ENCODE assay signal across 1 cellular context in the genomic region with DNA sequence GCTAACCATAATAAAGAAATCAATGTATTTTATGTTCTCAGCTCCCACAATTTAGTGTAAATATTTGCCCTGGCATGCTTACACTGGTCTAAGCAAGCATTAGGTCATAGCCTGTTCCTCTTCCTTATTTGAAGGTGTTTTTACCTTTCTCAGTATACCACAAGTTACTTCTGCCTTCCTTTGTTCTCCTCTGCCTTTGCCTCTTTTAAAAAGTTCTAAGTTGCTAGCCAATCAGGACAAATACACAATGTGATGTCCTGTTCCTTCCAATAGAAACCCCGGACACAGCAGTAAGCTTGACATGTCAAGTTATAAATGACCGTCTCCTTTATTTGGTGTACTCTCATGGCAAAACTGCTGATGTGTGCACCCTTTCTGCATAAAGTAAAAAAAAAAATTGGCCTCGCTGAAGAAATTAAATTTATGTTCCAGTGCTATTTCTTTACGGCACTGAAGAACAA.
TF ChIP-seq lines count a peak whose summit lies in the region.

No MANE protein-coding gene starts in this region.

TF ChIP-seq in HepG2, 621 proteins besides CTCF, POLR2A, EP300 and RAD21 (continued from another document and continues in another):
- TF ChIP-seq, protein P1, sequence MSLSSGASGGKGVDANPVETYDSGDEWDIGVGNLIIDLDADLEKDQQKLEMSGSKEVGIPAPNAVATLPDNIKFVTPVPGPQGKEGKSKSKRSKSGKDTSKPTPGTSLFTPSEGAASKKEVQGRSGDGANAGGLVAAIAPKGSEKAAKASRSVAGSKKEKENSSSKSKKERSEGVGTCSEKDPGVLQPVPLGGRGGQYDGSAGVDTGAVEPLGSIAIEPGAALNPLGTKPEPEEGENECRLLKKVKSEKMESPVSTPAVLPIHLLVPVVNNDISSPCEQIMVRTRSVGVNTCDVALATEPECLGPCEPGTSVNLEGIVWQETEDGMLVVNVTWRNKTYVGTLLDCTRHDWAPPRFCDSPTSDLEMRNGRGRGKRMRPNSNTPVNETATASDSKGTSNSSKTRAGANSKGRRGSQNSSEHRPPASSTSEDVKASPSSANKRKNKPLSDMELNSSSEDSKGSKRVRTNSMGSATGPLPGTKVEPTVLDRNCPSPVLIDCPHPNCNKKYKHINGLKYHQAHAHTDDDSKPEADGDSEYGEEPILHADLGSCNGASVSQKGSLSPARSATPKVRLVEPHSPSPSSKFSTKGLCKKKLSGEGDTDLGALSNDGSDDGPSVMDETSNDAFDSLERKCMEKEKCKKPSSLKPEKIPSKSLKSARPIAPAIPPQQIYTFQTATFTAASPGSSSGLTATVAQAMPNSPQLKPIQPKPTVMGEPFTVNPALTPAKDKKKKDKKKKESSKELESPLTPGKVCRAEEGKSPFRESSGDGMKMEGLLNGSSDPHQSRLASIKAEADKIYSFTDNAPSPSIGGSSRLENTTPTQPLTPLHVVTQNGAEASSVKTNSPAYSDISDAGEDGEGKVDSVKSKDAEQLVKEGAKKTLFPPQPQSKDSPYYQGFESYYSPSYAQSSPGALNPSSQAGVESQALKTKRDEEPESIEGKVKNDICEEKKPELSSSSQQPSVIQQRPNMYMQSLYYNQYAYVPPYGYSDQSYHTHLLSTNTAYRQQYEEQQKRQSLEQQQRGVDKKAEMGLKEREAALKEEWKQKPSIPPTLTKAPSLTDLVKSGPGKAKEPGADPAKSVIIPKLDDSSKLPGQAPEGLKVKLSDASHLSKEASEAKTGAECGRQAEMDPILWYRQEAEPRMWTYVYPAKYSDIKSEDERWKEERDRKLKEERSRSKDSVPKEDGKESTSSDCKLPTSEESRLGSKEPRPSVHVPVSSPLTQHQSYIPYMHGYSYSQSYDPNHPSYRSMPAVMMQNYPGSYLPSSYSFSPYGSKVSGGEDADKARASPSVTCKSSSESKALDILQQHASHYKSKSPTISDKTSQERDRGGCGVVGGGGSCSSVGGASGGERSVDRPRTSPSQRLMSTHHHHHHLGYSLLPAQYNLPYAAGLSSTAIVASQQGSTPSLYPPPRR (CRISPR knock-in tag; IDR thresholded peaks at IDR 0.05; ENCODE audit: borderline replicate concordance), result peak; percentile 22; the same call in 1 of the 2 replicates
- TF ChIP-seq ZFP36L1 (CRISPR knock-in tag; IDR thresholded peaks at IDR 0.05) (0 out of 2 replicates have a peak, but pooled peaks have one; percentile 57), TAF15 (IDR thresholded peaks at IDR 0.05; ENCODE audit: low read depth, low read length, poor library complexity, severe bottlenecking) (no peak), HMG20B (CRISPR knock-in tag; conservative IDR thresholded peaks at IDR 0.05) (no peak), CEBPG (CRISPR knock-in tag; IDR thresholded peaks at IDR 0.05) (peak; percentile 59), SIX1 (CRISPR knock-in tag; IDR thresholded peaks at IDR 0.05; ENCODE audit: borderline replicate concordance) (no peak), BHLHE40 (IDR thresholded peaks at IDR 0.05; ENCODE audit: low read length) (no peak), HOXA7 (CRISPR knock-in tag; IDR thresholded peaks at IDR 0.05) (no peak), POLR2AphosphoS5 (IDR thresholded peaks at IDR 0.05; ENCODE audit: low read depth, low read length) (0 out of 2 replicates have a peak, but pooled peaks have one; percentile 17), ZNF331 (CRISPR knock-in tag; IDR thresholded peaks at IDR 0.05) (no peak), ZNF354B (CRISPR knock-in tag; IDR thresholded peaks at IDR 0.05) (no peak), ZNF878 (CRISPR knock-in tag; IDR thresholded peaks at IDR 0.05) (no peak), SIN3A (IDR thresholded peaks at IDR 0.05; ENCODE audit: borderline replicate concordance, low read depth, low read length) (no peak), BRCA1 (CRISPR knock-in tag; IDR thresholded peaks at IDR 0.05) (no peak), ZNF777 (CRISPR knock-in tag; IDR thresholded peaks at IDR 0.05) (no peak), U2AF2 (IDR thresholded peaks at IDR 0.05; ENCODE audit: low read depth, low read length) (no peak), KDM5A (IDR thresholded peaks at IDR 0.05; ENCODE audit: borderline replicate concordance, low read length) (no peak), HDAC2 (CRISPR knock-in tag; IDR thresholded peaks at IDR 0.05) (peak; percentile 56; the same call in 1 of the 2 replicates), SNAPC2 (CRISPR knock-in tag; IDR thresholded peaks at IDR 0.05) (no peak), SIN3B (IDR thresholded peaks at IDR 0.05; ENCODE audit: low read length) (no peak), HNRNPL (IDR thresholded peaks at IDR 0.05; ENCODE audit: low read depth, low read length) (no peak), RARA (CRISPR knock-in tag; IDR thresholded peaks at IDR 0.05) (peak; percentile 31; the same call in 1 of the 2 replicates), ZNF33A (CRISPR knock-in tag; IDR thresholded peaks at IDR 0.05; ENCODE audit: borderline replicate concordance) (no peak), REL (CRISPR knock-in tag; conservative IDR thresholded peaks at IDR 0.05) (no peak), MIER3 (CRISPR knock-in tag; IDR thresholded peaks at IDR 0.05; ENCODE audit: borderline replicate concordance) (no peak), ZNF891 (CRISPR knock-in tag; IDR thresholded peaks at IDR 0.05) (no peak), KAT7 (CRISPR knock-in tag; IDR thresholded peaks at IDR 0.05; ENCODE audit: borderline replicate concordance) (no peak), ZNF24 (IDR thresholded peaks at IDR 0.05) (no peak), CREB1 (IDR thresholded peaks at IDR 0.05) (no peak), CREB1 (CRISPR knock-in tag; IDR thresholded peaks at IDR 0.05) (no peak), ZNF724P (CRISPR knock-in tag; IDR thresholded peaks at IDR 0.05; ENCODE audit: borderline replicate concordance) (no peak), ZNF232 (CRISPR knock-in tag; IDR thresholded peaks at IDR 0.05; ENCODE audit: borderline replicate concordance) (no peak), TRIM24 (CRISPR knock-in tag; IDR thresholded peaks at IDR 0.05) (no peak), ZNF766 (CRISPR knock-in tag; IDR thresholded peaks at IDR 0.05; ENCODE audit: borderline replicate concordance) (no peak), ZNF775 (CRISPR knock-in tag; IDR thresholded peaks at IDR 0.05; ENCODE audit: borderline replicate concordance) (no peak)
- TF ChIP-seq, protein P2, sequence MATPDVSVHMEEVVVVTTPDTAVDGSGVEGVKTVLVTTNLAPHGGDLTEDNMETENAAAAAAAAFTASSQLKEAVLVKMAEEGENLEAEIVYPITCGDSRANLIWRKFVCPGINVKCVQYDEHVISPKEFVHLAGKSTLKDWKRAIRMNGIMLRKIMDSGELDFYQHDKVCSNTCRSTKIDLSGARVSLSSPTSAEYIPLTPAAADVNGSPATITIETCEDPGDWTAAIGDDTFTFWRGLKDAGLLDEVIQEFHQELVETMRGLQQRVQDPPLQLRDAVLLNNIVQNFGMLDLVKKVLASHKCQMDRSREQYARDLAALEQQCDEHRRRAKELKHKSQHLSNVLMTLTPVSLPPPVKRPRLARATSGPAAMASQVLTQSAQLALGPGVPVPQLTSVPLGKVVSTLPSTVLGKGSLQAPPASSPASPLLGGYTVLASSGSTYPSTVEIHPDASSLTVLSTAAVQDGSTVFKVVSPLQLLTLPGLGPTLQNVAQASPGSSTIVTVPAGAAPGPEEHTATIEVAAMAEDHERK (CRISPR knock-in tag; IDR thresholded peaks at IDR 0.05; ENCODE audit: low read depth), result no peak
- TF ChIP-seq, protein P3, sequence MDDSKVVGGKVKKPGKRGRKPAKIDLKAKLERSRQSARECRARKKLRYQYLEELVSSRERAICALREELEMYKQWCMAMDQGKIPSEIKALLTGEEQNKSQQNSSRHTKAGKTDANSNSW (CRISPR knock-in tag; IDR thresholded peaks at IDR 0.05; ENCODE audit: borderline replicate concordance), result no peak
- TF ChIP-seq, protein P4, sequence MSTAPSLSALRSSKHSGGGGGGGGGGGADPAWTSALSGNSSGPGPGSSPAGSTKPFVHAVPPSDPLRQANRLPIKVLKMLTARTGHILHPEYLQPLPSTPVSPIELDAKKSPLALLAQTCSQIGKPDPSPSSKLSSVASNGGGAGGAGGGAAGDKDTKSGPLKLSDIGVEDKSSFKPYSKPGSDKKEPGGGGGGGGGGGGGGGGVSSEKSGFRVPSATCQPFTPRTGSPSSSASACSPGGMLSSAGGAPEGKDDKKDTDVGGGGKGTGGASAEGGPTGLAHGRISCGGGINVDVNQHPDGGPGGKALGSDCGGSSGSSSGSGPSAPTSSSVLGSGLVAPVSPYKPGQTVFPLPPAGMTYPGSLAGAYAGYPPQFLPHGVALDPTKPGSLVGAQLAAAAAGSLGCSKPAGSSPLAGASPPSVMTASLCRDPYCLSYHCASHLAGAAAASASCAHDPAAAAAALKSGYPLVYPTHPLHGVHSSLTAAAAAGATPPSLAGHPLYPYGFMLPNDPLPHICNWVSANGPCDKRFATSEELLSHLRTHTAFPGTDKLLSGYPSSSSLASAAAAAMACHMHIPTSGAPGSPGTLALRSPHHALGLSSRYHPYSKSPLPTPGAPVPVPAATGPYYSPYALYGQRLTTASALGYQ (CRISPR knock-in tag; IDR thresholded peaks at IDR 0.05), result 0 out of 2 replicates have a peak, but pooled peaks have one; percentile 15
- TF ChIP-seq, protein P5, sequence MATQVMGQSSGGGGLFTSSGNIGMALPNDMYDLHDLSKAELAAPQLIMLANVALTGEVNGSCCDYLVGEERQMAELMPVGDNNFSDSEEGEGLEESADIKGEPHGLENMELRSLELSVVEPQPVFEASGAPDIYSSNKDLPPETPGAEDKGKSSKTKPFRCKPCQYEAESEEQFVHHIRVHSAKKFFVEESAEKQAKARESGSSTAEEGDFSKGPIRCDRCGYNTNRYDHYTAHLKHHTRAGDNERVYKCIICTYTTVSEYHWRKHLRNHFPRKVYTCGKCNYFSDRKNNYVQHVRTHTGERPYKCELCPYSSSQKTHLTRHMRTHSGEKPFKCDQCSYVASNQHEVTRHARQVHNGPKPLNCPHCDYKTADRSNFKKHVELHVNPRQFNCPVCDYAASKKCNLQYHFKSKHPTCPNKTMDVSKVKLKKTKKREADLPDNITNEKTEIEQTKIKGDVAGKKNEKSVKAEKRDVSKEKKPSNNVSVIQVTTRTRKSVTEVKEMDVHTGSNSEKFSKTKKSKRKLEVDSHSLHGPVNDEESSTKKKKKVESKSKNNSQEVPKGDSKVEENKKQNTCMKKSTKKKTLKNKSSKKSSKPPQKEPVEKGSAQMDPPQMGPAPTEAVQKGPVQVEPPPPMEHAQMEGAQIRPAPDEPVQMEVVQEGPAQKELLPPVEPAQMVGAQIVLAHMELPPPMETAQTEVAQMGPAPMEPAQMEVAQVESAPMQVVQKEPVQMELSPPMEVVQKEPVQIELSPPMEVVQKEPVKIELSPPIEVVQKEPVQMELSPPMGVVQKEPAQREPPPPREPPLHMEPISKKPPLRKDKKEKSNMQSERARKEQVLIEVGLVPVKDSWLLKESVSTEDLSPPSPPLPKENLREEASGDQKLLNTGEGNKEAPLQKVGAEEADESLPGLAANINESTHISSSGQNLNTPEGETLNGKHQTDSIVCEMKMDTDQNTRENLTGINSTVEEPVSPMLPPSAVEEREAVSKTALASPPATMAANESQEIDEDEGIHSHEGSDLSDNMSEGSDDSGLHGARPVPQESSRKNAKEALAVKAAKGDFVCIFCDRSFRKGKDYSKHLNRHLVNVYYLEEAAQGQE (IDR thresholded peaks at IDR 0.05; ENCODE audit: borderline replicate concordance in 1 of 2, low read depth in 1 of 2, low read length in 2 of 2), result no peak
- TF ChIP-seq, protein P6, sequence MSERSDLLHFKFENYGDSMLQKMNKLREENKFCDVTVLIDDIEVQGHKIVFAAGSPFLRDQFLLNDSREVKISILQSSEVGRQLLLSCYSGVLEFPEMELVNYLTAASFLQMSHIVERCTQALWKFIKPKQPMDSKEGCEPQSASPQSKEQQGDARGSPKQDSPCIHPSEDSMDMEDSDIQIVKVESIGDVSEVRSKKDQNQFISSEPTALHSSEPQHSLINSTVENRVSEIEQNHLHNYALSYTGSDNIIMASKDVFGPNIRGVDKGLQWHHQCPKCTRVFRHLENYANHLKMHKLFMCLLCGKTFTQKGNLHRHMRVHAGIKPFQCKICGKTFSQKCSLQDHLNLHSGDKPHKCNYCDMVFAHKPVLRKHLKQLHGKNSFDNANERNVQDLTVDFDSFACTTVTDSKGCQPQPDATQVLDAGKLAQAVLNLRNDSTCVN (CRISPR knock-in tag; IDR thresholded peaks at IDR 0.05; ENCODE audit: borderline replicate concordance), result no peak
- TF ChIP-seq, protein P7, sequence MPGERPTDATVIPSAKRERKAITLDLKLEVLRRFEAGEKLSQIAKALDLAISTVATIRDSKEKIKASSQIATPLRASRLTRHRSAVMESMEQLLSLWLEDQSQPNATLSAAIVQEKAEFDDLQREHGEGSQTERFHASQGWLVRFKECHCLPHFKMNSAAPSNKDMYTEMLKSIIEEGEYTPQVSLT (CRISPR knock-in tag; IDR thresholded peaks at IDR 0.05; ENCODE audit: borderline replicate concordance, low read depth), result no peak
- TF ChIP-seq, protein P8, sequence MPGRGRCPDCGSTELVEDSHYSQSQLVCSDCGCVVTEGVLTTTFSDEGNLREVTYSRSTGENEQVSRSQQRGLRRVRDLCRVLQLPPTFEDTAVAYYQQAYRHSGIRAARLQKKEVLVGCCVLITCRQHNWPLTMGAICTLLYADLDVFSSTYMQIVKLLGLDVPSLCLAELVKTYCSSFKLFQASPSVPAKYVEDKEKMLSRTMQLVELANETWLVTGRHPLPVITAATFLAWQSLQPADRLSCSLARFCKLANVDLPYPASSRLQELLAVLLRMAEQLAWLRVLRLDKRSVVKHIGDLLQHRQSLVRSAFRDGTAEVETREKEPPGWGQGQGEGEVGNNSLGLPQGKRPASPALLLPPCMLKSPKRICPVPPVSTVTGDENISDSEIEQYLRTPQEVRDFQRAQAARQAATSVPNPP (CRISPR knock-in tag; IDR thresholded peaks at IDR 0.05), result no peak
- TF ChIP-seq, protein P9, sequence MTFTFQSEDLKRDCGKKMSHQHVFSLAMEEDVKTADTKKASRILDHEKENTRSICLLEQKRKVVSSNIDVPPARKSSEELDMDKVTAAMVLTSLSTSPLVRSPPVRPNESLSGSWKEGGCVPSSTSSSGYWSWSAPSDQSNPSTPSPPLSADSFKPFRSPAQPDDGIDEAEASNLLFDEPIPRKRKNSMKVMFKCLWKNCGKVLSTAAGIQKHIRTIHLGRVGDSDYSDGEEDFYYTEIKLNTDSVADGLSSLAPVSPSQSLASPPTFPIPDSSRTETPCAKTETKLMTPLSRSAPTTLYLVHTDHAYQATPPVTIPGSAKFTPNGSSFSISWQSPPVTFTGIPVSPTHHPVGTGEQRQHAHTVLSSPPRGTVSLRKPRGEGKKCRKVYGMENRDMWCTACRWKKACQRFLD (CRISPR knock-in tag; IDR thresholded peaks at IDR 0.05; ENCODE audit: borderline replicate concordance), result no peak
- TF ChIP-seq, protein P10, sequence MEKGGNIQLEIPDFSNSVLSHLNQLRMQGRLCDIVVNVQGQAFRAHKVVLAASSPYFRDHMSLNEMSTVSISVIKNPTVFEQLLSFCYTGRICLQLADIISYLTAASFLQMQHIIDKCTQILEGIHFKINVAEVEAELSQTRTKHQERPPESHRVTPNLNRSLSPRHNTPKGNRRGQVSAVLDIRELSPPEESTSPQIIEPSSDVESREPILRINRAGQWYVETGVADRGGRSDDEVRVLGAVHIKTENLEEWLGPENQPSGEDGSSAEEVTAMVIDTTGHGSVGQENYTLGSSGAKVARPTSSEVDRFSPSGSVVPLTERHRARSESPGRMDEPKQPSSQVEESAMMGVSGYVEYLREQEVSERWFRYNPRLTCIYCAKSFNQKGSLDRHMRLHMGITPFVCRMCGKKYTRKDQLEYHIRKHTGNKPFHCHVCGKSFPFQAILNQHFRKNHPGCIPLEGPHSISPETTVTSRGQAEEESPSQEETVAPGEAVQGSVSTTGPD (CRISPR knock-in tag; IDR thresholded peaks at IDR 0.05), result peak; percentile 75; the same call in 1 of the 2 replicates
